ENCODE assay signal across 18 cellular contexts in genomic region chr4:3237711-3238560, GRCh38.
"Had no signal": no experiment of that assay in that cellular context is flagged by ENCODE, and none has a peak within 500 bp of the region (broad histone marks: within the 10 kb centered on the region; RNA-seq: fewer than 3 reads in every experiment).

No MANE protein-coding gene starts in this region.

- H3K4me3 Mint-ChIP-seq: activated CD8-positive, alpha-beta T cell treated with anti-CD3 and anti-CD28 coated beads for 36 hours; activated naive CD4-positive, alpha-beta T cell treated with anti-CD3 and anti-CD28 coated beads, Interleukin-2, amount 50 U/mL, for 24 hours; activated T-cell treated with anti-CD3 and anti-CD28 coated beads, Interleukin-2, amount 50 U/mL, for 4 hours; central memory CD8-positive, alpha-beta T cell had no signal

- ATAC-seq: activated CD8-positive, alpha-beta T cell treated with anti-CD3 and anti-CD28 coated beads for 36 hours; activated T-cell treated with anti-CD3 and anti-CD28 coated beads, Interleukin-2, amount 50 U/mL, for 4 hours; foreskin keratinocyte; left lung had no signal

- H3K36me3 Mint-ChIP-seq: activated naive CD4-positive, alpha-beta T cell treated with anti-CD3 and anti-CD28 coated beads, Interleukin-2, amount 50 U/mL, for 24 hours had no signal

- H3K4me1 ChIP-seq: foreskin keratinocyte, left lung, parathyroid adenoma had no signal

- H3K27ac ChIP-seq: foreskin keratinocyte, left lung, parathyroid adenoma, thyroid gland had no signal

- FAIRE-seq: urothelium cell line had no signal

- H3K27me3 ChIP-seq: foreskin keratinocyte, left lung, thyroid gland had no signal

- H3K4me3 ChIP-seq: left lung, thyroid gland had no signal

- H3K27me3 Mint-ChIP-seq: activated CD8-positive, alpha-beta T cell treated with anti-CD3 and anti-CD28 coated beads for 36 hours; activated naive CD4-positive, alpha-beta T cell treated with anti-CD3 and anti-CD28 coated beads, Interleukin-2, amount 50 U/mL, for 24 hours; central memory CD8-positive, alpha-beta T cell had no signal

- H3K9me3 Mint-ChIP-seq: activated CD8-positive, alpha-beta T cell treated with anti-CD3 and anti-CD28 coated beads for 36 hours; activated naive CD4-positive, alpha-beta T cell treated with anti-CD3 and anti-CD28 coated beads, Interleukin-2, amount 50 U/mL, for 24 hours; activated T-cell treated with anti-CD3 and anti-CD28 coated beads, Interleukin-2, amount 50 U/mL, for 4 hours; central memory CD8-positive, alpha-beta T cell had no signal

- DNase-seq: activated CD4-positive, alpha-beta T cell treated with anti-CD3 and anti-CD28 coated beads for 48 hours; activated CD8-positive, alpha-beta T cell treated with anti-CD3 and anti-CD28 coated beads for 36 hours; activated effector memory CD4-positive, alpha-beta T cell treated with Interleukin-2 at 50 U/mL for 16 hours; activated T-cell treated with anti-CD3 and anti-CD28 coated beads, Interleukin-2, amount 50 U/mL, for 4 hours; cortex of kidney; effector CD4-positive, alpha-beta T cell; foreskin keratinocyte; islet precursor cell; mammary epithelial cell; stimulated activated CD4-positive, alpha-beta T cell treated with anti-CD3 and anti-CD28 coated beads, Interleukin-12 subunit alpha, Interleukin-12 subunit beta, amount 100 ng/mL, for 4 hours; stimulated activated CD4-positive, alpha-beta T cell treated with anti-CD3 and anti-CD28 coated beads, Interleukin-2, amount 100 ng/mL, for 24 hours; T-helper 2 cell; thyroid gland had no signal

- H3K27ac Mint-ChIP-seq: activated CD8-positive, alpha-beta T cell treated with anti-CD3 and anti-CD28 coated beads for 36 hours; activated naive CD4-positive, alpha-beta T cell treated with anti-CD3 and anti-CD28 coated beads, Interleukin-2, amount 50 U/mL, for 24 hours had no signal

- H3K9me3 ChIP-seq: left lung, thyroid gland had no signal

- H3K9ac ChIP-seq: parathyroid adenoma had no signal
